8 cellular contexts compared by ENCODE assay signal in genomic region chr7:116672596-116673503, GRCh38. TPM values are rescaled to one million over a fixed set of nuclear protein-coding genes. Genes with fewer than 3 reads are reported as not detected.
DNase-seq lines count a peak whose midpoint lies in the region; ATAC-seq and FAIRE-seq lines count a peak whose summit lies in the region.

No MANE protein-coding gene starts in this region.

- peak overlapping the region; percentile 33 for H3K4me3 ChIP-seq in mesendoderm (ENCODE audit: low read length)

- H4K5ac ChIP-seq in mesendoderm (ENCODE audit: low read length) = no peak overlapping the region

- peaks cover 4% of the 10 kb centered on the region for H3K4me1 ChIP-seq in mesendoderm (ENCODE audit: control insufficient read depth, low read depth, low read length)

- DNase-seq in DMS53 treated with DMSO at 0.1 percent for 48 hours (lab: John Stamatoyannopoulos, UW; ENCODE audit: unreplicated experiment) = peak; percentile 78
- peak; percentile 77 to 78 for DNase-seq in NCI-H526 (lab: John Stamatoyannopoulos, UW)
- DNase-seq in ecto neural progenitor cell (ENCODE audit: low spot score) = peak; percentile 49
- no peak for DNase-seq in mesendoderm
- DNase-seq in urothelium cell line (ENCODE audit: low spot score) = peak; percentile 13
- no peak for DNase-seq in NCI-H1694 treated with DMSO at 0.1 percent for 48 hours (lab: John Stamatoyannopoulos, UW)

- no peak overlapping the region for H2BK120ac ChIP-seq in mesendoderm (ENCODE audit: low read depth, low read length)

- no peak for FAIRE-seq in urothelium cell line (lab: Jason Lieb, UNC)

- no peak overlapping the region for H3K27ac ChIP-seq in mesendoderm (ENCODE audit: low read depth, low read length)

- peak overlapping the region; percentile 75 for H3K56ac ChIP-seq in mesendoderm (ENCODE audit: low read length)

- H4K8ac ChIP-seq in mesendoderm (ENCODE audit: low read depth, low read length) = no peak overlapping the region

- peaks cover 7% of the 10 kb centered on the region for H3K27me3 ChIP-seq in mesendoderm (ENCODE audit: insufficient read depth, low read length, poor library complexity)

- WGBS in mesendoderm (ENCODE audit: extremely low coverage, insufficient coverage, low lambda C conversion rate) = no CpG with 5 or more reads among the region's 24 CpGs

- ATAC-seq in HG02763 (IDR thresholded peaks at IDR 0.05; ENCODE audit: unreplicated experiment) = no peak
- ATAC-seq in GM21367 (IDR thresholded peaks at IDR 0.05; ENCODE audit: unreplicated experiment) = no peak

- H3K4me2 ChIP-seq in mesendoderm (ENCODE audit: low read length) = peak overlapping the region; percentile 71

- H3K79me1 ChIP-seq in mesendoderm (ENCODE audit: low read length) = no peaks in the 10 kb centered on the region

- no peak overlapping the region for H3K23ac ChIP-seq in mesendoderm (ENCODE audit: low read length)

- no peaks in the 10 kb centered on the region for H3K79me2 ChIP-seq in mesendoderm (ENCODE audit: control insufficient read depth, insufficient read depth, low read length)

- H2BK15ac ChIP-seq in mesendoderm (replicated peaks; ENCODE audit: low read depth) = no peak overlapping the region

- no peaks in the 10 kb centered on the region for H3K36me3 ChIP-seq in mesendoderm (ENCODE audit: control insufficient read depth, insufficient read depth, low read length)

- H2AK5ac ChIP-seq in mesendoderm (ENCODE audit: low read length) = no peak overlapping the region

- H3K9ac ChIP-seq in mesendoderm (ENCODE audit: low read length) = peak overlapping the region; percentile 56

- H2BK5ac ChIP-seq in mesendoderm (ENCODE audit: low read length) = no peak overlapping the region

- no peak overlapping the region for H3K4ac ChIP-seq in mesendoderm (ENCODE audit: low read depth, low read length)

- H3K18ac ChIP-seq in mesendoderm (ENCODE audit: low read length) = no peak overlapping the region

RNA-seq across cellular contexts. Expression of gene MET, which starts 0.9 kb away (rescaled TPM):
- 4.0 TPM for polyA plus RNA-seq in mesendoderm (2013, experiment 1 of 2)
- 3.7 TPM for polyA plus RNA-seq in mesendoderm (2013, experiment 2 of 2)

Comparison
In these comparisons a context has a peak if more than half of its experiments do, and no peak if none do; other contexts are left out.
1. DNase-seq: peak in DMS53 treated with DMSO at 0.1 percent for 48 hours (single experiment), NCI-H526 (2 of 2), ecto neural progenitor cell (single experiment) and urothelium cell line (single experiment); none in mesendoderm (single experiment) and NCI-H1694 treated with DMSO at 0.1 percent for 48 hours (single experiment).